1 cellular context compared by ENCODE assay signal in genomic region chr15:67072951-67073350, GRCh38.
TF ChIP-seq lines count a peak whose summit lies in the region.

No MANE protein-coding gene starts in this region.

TF ChIP-seq in SK-N-SH treated with all-trans-retinoic acid at 6 μM for 48 hours, 23 proteins besides CTCF, POLR2A, EP300 and RAD21 (continued from another document):
- no peak for TF ChIP-seq PPARA (CRISPR knock-in tag; IDR thresholded peaks at IDR 0.05; ENCODE audit: borderline replicate concordance)
- TF ChIP-seq ESRRG (CRISPR knock-in tag; IDR thresholded peaks at IDR 0.05): no peak
TF ChIP-seq in SK-N-SH treated with all-trans-retinoic acid at 6 μM for 48 hours: peak in this region for 1.
